ENCODE assay signal across 1 cellular context in the genomic region with DNA sequence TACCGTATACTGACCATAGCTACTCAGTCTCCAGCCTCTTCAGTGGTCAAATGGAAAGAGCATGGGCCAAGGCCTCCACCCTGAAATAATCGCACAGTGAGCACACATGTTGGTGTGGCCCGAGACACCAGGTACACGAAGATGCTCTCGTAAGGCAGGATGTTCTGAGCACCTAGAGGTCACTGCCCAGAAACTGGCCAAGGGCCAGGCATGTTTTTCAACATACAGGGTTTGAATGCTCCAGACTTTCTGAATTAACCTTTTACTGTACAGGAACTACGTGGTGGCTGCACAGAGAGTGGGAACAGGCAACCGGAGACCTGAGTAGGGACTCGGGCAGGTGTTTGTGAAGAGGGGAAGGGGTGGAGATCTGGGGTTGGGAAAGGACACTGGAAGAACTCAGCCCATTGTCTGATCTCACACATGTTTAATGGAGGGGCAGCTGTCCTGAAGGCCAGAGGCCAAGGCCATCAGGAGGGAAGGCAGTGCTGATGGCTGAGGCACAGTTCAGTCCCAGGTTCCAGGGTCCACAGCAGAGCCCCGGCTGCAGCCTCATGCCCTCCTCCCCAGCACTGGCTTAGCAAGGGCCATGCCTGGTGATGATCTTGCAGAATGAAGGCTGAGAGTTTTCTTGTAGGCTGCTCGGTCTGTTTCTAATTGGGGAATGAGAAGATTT.
TF ChIP-seq lines count a peak whose summit lies in the region.

No MANE protein-coding gene starts in this region.

TF ChIP-seq in GM23338, 12 proteins besides CTCF, POLR2A, EP300 and RAD21 (continued from another document):
- TF ChIP-seq, protein P1, sequence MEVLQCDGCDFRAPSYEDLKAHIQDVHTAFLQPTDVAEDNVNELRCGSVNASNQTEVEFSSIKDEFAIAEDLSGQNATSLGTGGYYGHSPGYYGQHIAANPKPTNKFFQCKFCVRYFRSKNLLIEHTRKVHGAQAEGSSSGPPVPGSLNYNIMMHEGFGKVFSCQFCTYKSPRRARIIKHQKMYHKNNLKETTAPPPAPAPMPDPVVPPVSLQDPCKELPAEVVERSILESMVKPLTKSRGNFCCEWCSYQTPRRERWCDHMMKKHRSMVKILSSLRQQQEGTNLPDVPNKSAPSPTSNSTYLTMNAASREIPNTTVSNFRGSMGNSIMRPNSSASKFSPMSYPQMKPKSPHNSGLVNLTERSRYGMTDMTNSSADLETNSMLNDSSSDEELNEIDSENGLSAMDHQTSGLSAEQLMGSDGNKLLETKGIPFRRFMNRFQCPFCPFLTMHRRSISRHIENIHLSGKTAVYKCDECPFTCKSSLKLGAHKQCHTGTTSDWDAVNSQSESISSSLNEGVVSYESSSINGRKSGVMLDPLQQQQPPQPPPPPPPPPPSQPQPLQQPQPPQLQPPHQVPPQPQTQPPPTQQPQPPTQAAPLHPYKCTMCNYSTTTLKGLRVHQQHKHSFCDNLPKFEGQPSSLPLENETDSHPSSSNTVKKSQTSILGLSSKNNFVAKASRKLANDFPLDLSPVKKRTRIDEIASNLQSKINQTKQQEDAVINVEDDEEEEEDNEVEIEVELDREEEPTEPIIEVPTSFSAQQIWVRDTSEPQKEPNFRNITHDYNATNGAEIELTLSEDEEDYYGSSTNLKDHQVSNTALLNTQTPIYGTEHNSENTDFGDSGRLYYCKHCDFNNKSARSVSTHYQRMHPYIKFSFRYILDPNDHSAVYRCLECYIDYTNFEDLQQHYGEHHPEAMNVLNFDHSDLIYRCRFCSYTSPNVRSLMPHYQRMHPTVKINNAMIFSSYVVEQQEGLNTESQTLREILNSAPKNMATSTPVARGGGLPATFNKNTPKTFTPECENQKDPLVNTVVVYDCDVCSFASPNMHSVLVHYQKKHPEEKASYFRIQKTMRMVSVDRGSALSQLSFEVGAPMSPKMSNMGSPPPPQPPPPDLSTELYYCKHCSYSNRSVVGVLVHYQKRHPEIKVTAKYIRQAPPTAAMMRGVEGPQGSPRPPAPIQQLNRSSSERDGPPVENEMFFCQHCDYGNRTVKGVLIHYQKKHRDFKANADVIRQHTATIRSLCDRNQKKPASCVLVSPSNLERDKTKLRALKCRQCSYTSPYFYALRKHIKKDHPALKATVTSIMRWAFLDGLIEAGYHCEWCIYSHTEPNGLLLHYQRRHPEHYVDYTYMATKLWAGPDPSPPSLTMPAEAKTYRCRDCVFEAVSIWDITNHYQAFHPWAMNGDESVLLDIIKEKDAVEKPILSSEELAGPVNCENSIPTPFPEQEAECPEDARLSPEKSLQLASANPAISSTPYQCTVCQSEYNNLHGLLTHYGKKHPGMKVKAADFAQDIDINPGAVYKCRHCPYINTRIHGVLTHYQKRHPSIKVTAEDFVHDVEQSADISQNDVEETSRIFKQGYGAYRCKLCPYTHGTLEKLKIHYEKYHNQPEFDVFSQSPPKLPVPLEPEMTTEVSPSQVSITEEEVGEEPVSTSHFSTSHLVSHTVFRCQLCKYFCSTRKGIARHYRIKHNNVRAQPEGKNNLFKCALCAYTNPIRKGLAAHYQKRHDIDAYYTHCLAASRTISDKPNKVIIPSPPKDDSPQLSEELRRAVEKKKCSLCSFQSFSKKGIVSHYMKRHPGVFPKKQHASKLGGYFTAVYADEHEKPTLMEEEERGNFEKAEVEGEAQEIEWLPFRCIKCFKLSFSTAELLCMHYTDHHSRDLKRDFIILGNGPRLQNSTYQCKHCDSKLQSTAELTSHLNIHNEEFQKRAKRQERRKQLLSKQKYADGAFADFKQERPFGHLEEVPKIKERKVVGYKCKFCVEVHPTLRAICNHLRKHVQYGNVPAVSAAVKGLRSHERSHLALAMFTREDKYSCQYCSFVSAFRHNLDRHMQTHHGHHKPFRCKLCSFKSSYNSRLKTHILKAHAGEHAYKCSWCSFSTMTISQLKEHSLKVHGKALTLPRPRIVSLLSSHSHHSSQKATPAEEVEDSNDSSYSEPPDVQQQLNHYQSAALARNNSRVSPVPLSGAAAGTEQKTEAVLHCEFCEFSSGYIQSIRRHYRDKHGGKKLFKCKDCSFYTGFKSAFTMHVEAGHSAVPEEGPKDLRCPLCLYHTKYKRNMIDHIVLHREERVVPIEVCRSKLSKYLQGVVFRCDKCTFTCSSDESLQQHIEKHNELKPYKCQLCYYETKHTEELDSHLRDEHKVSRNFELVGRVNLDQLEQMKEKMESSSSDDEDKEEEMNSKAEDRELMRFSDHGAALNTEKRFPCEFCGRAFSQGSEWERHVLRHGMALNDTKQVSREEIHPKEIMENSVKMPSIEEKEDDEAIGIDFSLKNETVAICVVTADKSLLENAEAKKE (CRISPR knock-in tag; IDR thresholded peaks at IDR 0.05), result no peak
- TF ChIP-seq EZH2phosphoT487 (IDR thresholded peaks at IDR 0.05; ENCODE audit: unreplicated experiment) (no peak), EZH2 (IDR thresholded peaks at IDR 0.05; ENCODE audit: low read depth, unreplicated experiment) (no peak)
TF ChIP-seq in GM23338: peak in this region for 0.
